8 cellular contexts compared by ENCODE assay signal in the genomic region with DNA sequence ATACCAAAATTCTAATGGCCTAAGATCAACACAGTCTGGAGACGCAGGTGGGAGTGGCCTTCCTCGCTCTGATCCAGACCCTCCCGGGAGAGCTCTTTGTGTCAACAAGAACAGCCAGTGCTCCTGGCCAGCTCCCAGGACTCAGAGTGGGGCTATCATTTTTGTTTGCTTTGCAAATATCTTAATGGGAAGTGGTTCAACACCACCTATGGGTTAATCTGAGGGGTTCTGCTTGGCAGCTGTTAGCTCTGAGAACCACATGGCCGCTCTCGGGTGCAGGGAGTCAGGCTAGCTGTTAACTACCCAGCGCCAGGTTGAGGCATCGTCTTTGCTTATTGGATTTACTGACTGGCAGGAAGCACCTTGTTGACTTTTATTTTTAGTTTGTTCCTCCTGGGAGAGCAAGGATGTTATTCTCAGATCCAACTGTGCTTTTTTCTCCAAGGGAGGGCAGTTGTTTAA.
DNase-seq lines count a peak whose midpoint lies in the region; ATAC-seq and TF ChIP-seq lines count a peak whose summit lies in the region.

No MANE protein-coding gene starts in this region.

- peaks cover 21% of the 10 kb centered on the region for H3K4me1 ChIP-seq in Caco-2

- in situ Hi-C loops in brain microvascular endothelial cell (cut with HindIII; ENCODE audit: low pct_ligation_motif_present, low sequenced_read_pairs), result no loop called here
- in situ Hi-C loops in KBM-7 (cut with MboI; ENCODE audit: low pct_unique_long_range_greater_than_20kb, low sequenced_read_pairs), result no loop called here

- H3K9me3 Mint-ChIP-seq in Caco-2 (ENCODE audit: unreplicated experiment) (no peaks in the 10 kb centered on the region), CD14-positive monocyte (no peaks in the 10 kb centered on the region)
- no peaks in the 10 kb centered on the region for H3K9me3 Mint-ChIP-seq in stimulated activated effector memory CD8-positive, alpha-beta T cell treated with anti-CD3 and anti-CD28 coated beads, Interleukin-12 subunit alpha, Interleukin-12 subunit beta, amount 100 ng/mL, for 72 hours

- H3K4me3 ChIP-seq in Caco-2 (ENCODE audit: low read depth, low read length) (no peak overlapping the region), brain microvascular endothelial cell (ENCODE audit: low read depth, low read length) (no peak overlapping the region), lower leg skin (ENCODE audit: low read depth, poor library complexity, severe bottlenecking) (no peak overlapping the region)

- no peak overlapping the region for H3K27ac ChIP-seq in brain microvascular endothelial cell

- POLR2A ChIA-PET in Caco-2 (lab: Charles Lee), result no interaction called here

- BruUV-seq in Caco-2 (replicated peaks; lab: Mats Ljungman, UMichigan), result no TSS peak

- CTCF ChIA-PET in Caco-2 (lab: Charles Lee), result interaction anchor here (0.6 to 1.1 kb wide), 6 partner anchors 10 to 473 kb away, joined by 3 to 7 read pairs (median 4); no protein-coding TSS in a partner anchor

- no peaks in the 10 kb centered on the region for H3K27me3 ChIP-seq in Caco-2 (replicated peaks; ENCODE audit: control insufficient read depth, insufficient read depth, low read length)
- no peaks in the 10 kb centered on the region for H3K27me3 ChIP-seq in brain microvascular endothelial cell (replicated peaks)

- TF ChIP-seq CTCF in Caco-2 (IDR thresholded peaks at IDR 0.05; ENCODE audit: insufficient read depth in 1 of 2, low read depth in 1 of 2, low read length in 1 of 2, severe bottlenecking in 1 of 2, unreplicated experiment in 1 of 2) (peak in 1 of 2 experiments; percentile 10), brain microvascular endothelial cell (IDR thresholded peaks at IDR 0.05; ENCODE audit: low read depth, low read length, missing control alignments) (no peak), lower leg skin (IDR thresholded peaks at IDR 0.05) (no peak), CD14-positive monocyte (IDR thresholded peaks at IDR 0.05) (no peak)

- H3K4me1 Mint-ChIP-seq in Caco-2 (ENCODE audit: low read depth, unreplicated experiment) (peaks cover 32% of the 10 kb centered on the region), CD14-positive monocyte (no peaks in the 10 kb centered on the region)
- no peaks in the 10 kb centered on the region for H3K4me1 Mint-ChIP-seq in stimulated activated effector memory CD8-positive, alpha-beta T cell treated with anti-CD3 and anti-CD28 coated beads, Interleukin-12 subunit alpha, Interleukin-12 subunit beta, amount 100 ng/mL, for 72 hours

- intact Hi-C loops in Caco-2 (cut with micrococcal nuclease; ENCODE audit: unreplicated experiment) (loop anchor here (5.0 kb wide), 2 partner anchors 123 to 182 kb away; no protein-coding TSS in a partner anchor), lower leg skin (cut with DNase I; ENCODE audit: low total_unique reads) (no loop called here), CD14-positive monocyte (cut with micrococcal nuclease) (no loop called here)

- H3K27me3 Mint-ChIP-seq in Caco-2 (ENCODE audit: insufficient read depth, unreplicated experiment) (no peaks in the 10 kb centered on the region), CD14-positive monocyte (ENCODE audit: low read depth in 3 of 3) (peaks cover 9 to 17% (median 12%) of the 10 kb centered on the region in 3 donors)

- no peaks in the 10 kb centered on the region for H3K9me3 ChIP-seq in Caco-2

- ATAC-seq in stimulated activated effector memory CD8-positive, alpha-beta T cell treated with anti-CD3 and anti-CD28 coated beads, Interleukin-12 subunit alpha, Interleukin-12 subunit beta, amount 100 ng/mL, for 72 hours, result no peak
- ATAC-seq in GM19452 (IDR thresholded peaks at IDR 0.05; ENCODE audit: unreplicated experiment), result no peak

- H3K4me3 Mint-ChIP-seq in Caco-2 (ENCODE audit: unreplicated experiment) (peak overlapping the region; percentile 58), CD14-positive monocyte (no peak overlapping the region)
- H3K4me3 Mint-ChIP-seq in stimulated activated effector memory CD8-positive, alpha-beta T cell treated with anti-CD3 and anti-CD28 coated beads, Interleukin-12 subunit alpha, Interleukin-12 subunit beta, amount 100 ng/mL, for 72 hours, result no peak overlapping the region

- 8 to 13% methylated on average over 7 of the region's 7 CpGs for WGBS in lower leg skin, 2 donors

- H3K27ac Mint-ChIP-seq in Caco-2 (ENCODE audit: unreplicated experiment) (no peak overlapping the region), CD14-positive monocyte (no peak overlapping the region)
- H3K27ac Mint-ChIP-seq in stimulated activated effector memory CD8-positive, alpha-beta T cell treated with anti-CD3 and anti-CD28 coated beads, Interleukin-12 subunit alpha, Interleukin-12 subunit beta, amount 100 ng/mL, for 72 hours, result no peak overlapping the region

- no peak for TF ChIP-seq POLR2A in lower leg skin (IDR thresholded peaks at IDR 0.05)

- H3K36me3 ChIP-seq in Caco-2 (ENCODE audit: control insufficient read depth, insufficient read depth, low read length), result no peaks in the 10 kb centered on the region
- no peaks in the 10 kb centered on the region for H3K36me3 ChIP-seq in brain microvascular endothelial cell (replicated peaks)

- peak; percentile 55 to 76 for DNase-seq in Caco-2
- peak; percentile 91 for DNase-seq in NCI-H2029 (lab: John Stamatoyannopoulos, UW)
- peak; percentile 74 for DNase-seq in brain microvascular endothelial cell
- peak; percentile 87 to 93 for DNase-seq in lower leg skin (ENCODE audit: low spot score in 2 of 2)
- no peak for DNase-seq in KBM-7
- DNase-seq in CD14-positive monocyte (ENCODE audit: low spot score), result no peak
- DNase-seq in stimulated activated effector memory CD8-positive, alpha-beta T cell treated with anti-CD3 and anti-CD28 coated beads, Interleukin-12 subunit alpha, Interleukin-12 subunit beta, amount 100 ng/mL, for 72 hours (ENCODE audit: low spot score in 2 of 2), result no peak

- H3K36me3 Mint-ChIP-seq in Caco-2 (ENCODE audit: insufficient read depth, unreplicated experiment), result no peaks in the 10 kb centered on the region
- H3K36me3 Mint-ChIP-seq in CD14-positive monocyte, result no peaks in the 10 kb centered on the region
- H3K36me3 Mint-ChIP-seq in stimulated activated effector memory CD8-positive, alpha-beta T cell treated with anti-CD3 and anti-CD28 coated beads, Interleukin-12 subunit alpha, Interleukin-12 subunit beta, amount 100 ng/mL, for 72 hours, result no peaks in the 10 kb centered on the region

Comparison
In these comparisons a context has a peak if more than half of its experiments do, and no peak if none do; other contexts are left out.
1. DNase-seq: peak in Caco-2 (2 of 2), NCI-H2029 (single experiment), brain microvascular endothelial cell (single experiment) and lower leg skin (2 of 2); none in KBM-7 (single experiment), CD14-positive monocyte (single experiment) and stimulated activated effector memory CD8-positive, alpha-beta T cell treated with anti-CD3 and anti-CD28 coated beads, Interleukin-12 subunit alpha, Interleukin-12 subunit beta, amount 100 ng/mL, for 72 hours (0 of 2).